10 cellular contexts compared by ENCODE assay signal in genomic region chr2:109209412-109209811, GRCh38.
DNase-seq lines count a peak whose midpoint lies in the region; ATAC-seq and TF ChIP-seq lines count a peak whose summit lies in the region.
"Had no signal": no experiment of that assay in that cellular context is flagged by ENCODE, and none has a peak within 500 bp of the region (broad histone marks: within the 10 kb centered on the region; RNA-seq: fewer than 3 reads in every experiment).

No MANE protein-coding gene starts in this region.

- no peaks in the 10 kb centered on the region for H3K27me3 ChIP-seq in right cardiac atrium (ENCODE audit: control insufficient read depth, insufficient read depth)
- H3K27me3 ChIP-seq in tibial artery: no peaks in the 10 kb centered on the region
- H3K27me3 ChIP-seq in esophagus muscularis mucosa: no peaks in the 10 kb centered on the region

- peak; percentile 70 for DNase-seq in HS-27A (ENCODE audit: low read depth)
- DNase-seq in astrocyte of the hippocampus (ENCODE audit: low read depth, low spot score): peak; percentile 86
- no peak for DNase-seq in right cardiac atrium
- DNase-seq in tibial artery: no peak
- DNase-seq in esophagus muscularis mucosa (ENCODE audit: extremely low spot score): no peak
- DNase-seq in NCI-H2029 treated with DMSO at 0.1 percent for 48 hours (lab: John Stamatoyannopoulos, UW): no peak
- DNase-seq: NCI-H2171, T-helper 17 cell had no signal

- H3K36me3 ChIP-seq in tibial artery (no peaks in the 10 kb centered on the region), esophagus muscularis mucosa (no peaks in the 10 kb centered on the region)

- no peak for TF ChIP-seq EP300 in esophagus muscularis mucosa (IDR thresholded peaks at IDR 0.05)

- TF ChIP-seq CTCF in tibial artery (IDR thresholded peaks at IDR 0.05): no peak
- no peak for TF ChIP-seq CTCF in esophagus muscularis mucosa (IDR thresholded peaks at IDR 0.05)

- ATAC-seq in right cardiac atrium (peak; percentile 60 to 86), GM18520 (IDR thresholded peaks at IDR 0.05; ENCODE audit: unreplicated experiment) (no peak)
- ATAC-seq: T-helper 17 cell had no signal

- intact Hi-C loops in right cardiac atrium (cut with DNase I) (no loop called here), tibial artery (cut with DNase I; ENCODE audit: low total_unique reads) (no loop called here), esophagus muscularis mucosa (cut with DNase I) (no loop called here)

- 54% methylated on average over 4 of the region's 4 CpGs for WGBS in right cardiac atrium
- 29% methylated on average over 3 of the region's 4 CpGs for WGBS in esophagus muscularis mucosa

- H3K9me3 ChIP-seq in right cardiac atrium (ENCODE audit: control insufficient read depth, low read length) (no peaks in the 10 kb centered on the region), tibial artery (peaks cover 0 to 5% (median 3%) of the 10 kb centered on the region in 3 donors), esophagus muscularis mucosa (no peaks in the 10 kb centered on the region)

- H3K4me1 ChIP-seq in right cardiac atrium (ENCODE audit: control insufficient read depth, insufficient read depth, low read length) (peaks cover 18% of the 10 kb centered on the region), tibial artery (peaks cover 0 to 55% (median 39%) of the 10 kb centered on the region in 4 donors), esophagus muscularis mucosa (peaks cover 33 to 46% (median 41%) of the 10 kb centered on the region in 4 donors)

- H3K27ac ChIP-seq in right cardiac atrium (ENCODE audit: low read length): peak overlapping the region; percentile 24
- peak overlapping the region; percentile 32 to 59 for H3K27ac ChIP-seq in tibial artery
- H3K27ac ChIP-seq in esophagus muscularis mucosa (replicated peaks in 1 of 4): peak overlapping the region in 2 of 4 donors; percentile 42 to 59
- H3K27ac ChIP-seq: HL-60 had no signal

- TF ChIP-seq POLR2A in esophagus muscularis mucosa (IDR thresholded peaks at IDR 0.05; ENCODE audit: low read depth): no peak

- no peak overlapping the region for H3K4me3 ChIP-seq in right cardiac atrium (ENCODE audit: low read length)
- H3K4me3 ChIP-seq in tibial artery: no peak overlapping the region
- H3K4me3 ChIP-seq in esophagus muscularis mucosa: no peak overlapping the region

Comparison
In these comparisons a context has a peak if more than half of its experiments do, and no peak if none do; other contexts are left out.
1. DNase-seq: peak in HS-27A (single experiment) and astrocyte of the hippocampus (single experiment); none in right cardiac atrium (0 of 3), tibial artery (0 of 2), esophagus muscularis mucosa (single experiment) and NCI-H2029 treated with DMSO at 0.1 percent for 48 hours (single experiment).